13 cellular contexts compared by ENCODE assay signal in the genomic region with DNA sequence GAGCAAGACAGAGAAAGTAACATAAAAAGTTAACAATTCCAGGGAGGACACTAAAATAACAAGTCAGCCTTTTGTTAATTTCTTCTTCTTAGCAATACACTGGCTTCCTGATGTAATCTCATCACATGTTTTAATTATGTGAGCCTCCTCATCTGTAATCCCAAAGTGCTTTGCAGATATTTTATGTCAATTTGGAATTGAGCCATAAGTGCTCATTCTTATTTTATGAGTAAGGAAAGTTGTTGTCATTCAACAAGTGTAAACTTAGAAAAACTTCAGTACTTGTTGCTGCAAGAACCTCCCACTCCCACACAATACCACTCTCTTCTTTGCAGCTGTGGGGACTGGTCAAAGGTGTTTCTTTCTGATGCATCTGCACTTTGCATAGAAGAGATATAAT.
DNase-seq lines count a peak whose midpoint lies in the region; FAIRE-seq and TF ChIP-seq lines count a peak whose summit lies in the region.
"Had no signal": no experiment of that assay in that cellular context is flagged by ENCODE, and none has a peak within 500 bp of the region (broad histone marks: within the 10 kb centered on the region; RNA-seq: fewer than 3 reads in every experiment).

No MANE protein-coding gene starts in this region.

- H3K27ac ChIP-seq in HEK293 (ENCODE audit: extremely low read depth, low read depth, low read length) (no peak overlapping the region), uterus (no peak overlapping the region)
- H3K27ac ChIP-seq: hepatocyte had no signal

- H3K4me1 ChIP-seq in HEK293 (ENCODE audit: control insufficient read depth, insufficient read depth, low read length) (no peaks in the 10 kb centered on the region), uterus (no peaks in the 10 kb centered on the region)

- H3K27me3 ChIP-seq in bronchial epithelial cell (ENCODE audit: control insufficient read depth, insufficient read depth, low read length), result no peaks in the 10 kb centered on the region
- no peaks in the 10 kb centered on the region for H3K27me3 ChIP-seq in uterus
- H3K27me3 ChIP-seq: hepatocyte had no signal

- CTCF ChIA-PET in HEK293 (lab: Yijun Ruan, JAX), result no interaction called here

- TF ChIP-seq CTCF in HEK293 (tag by site-specific recombination; IDR thresholded peaks at IDR 0.05) (no peak), bronchial epithelial cell (IDR thresholded peaks at IDR 0.05; ENCODE audit: insufficient read depth, low read length, severe bottlenecking) (no peak), uterus (IDR thresholded peaks at IDR 0.05) (no peak), GM13977 (IDR thresholded peaks at IDR 0.05; ENCODE audit: extremely low read depth, insufficient read depth, missing control alignments) (no peak)

- intact Hi-C loops in uterus (cut with DNase I; ENCODE audit: low total_unique reads), result no loop called here

- in situ Hi-C loops in GM13977 (cut with MboI; ENCODE audit: low pct_unique_long_range_greater_than_20kb, low sequenced_read_pairs, unreplicated experiment), result no loop called here

- H3K4me3 ChIP-seq in HEK293 (ENCODE audit: low read depth, low read length) (no peak overlapping the region), bronchial epithelial cell (ENCODE audit: low read depth, low read length) (no peak overlapping the region), uterus (no peak overlapping the region)
- H3K4me3 ChIP-seq: hepatocyte, K562 had no signal

- DNase-seq in AG08395 (ENCODE audit: low spot score) (peak; percentile 6), bronchial epithelial cell (ENCODE audit: low read depth) (peak; percentile 81), kidney glomerular epithelial cell (lab: John Stamatoyannopoulos, UW) (peak; percentile 19), uterus (no peak), NAMALWA (ENCODE audit: low spot score) (no peak), GM13977 (ENCODE audit: low spot score) (no peak)
- no peak for DNase-seq in activated effector memory CD4-positive, alpha-beta T cell treated with Interleukin-2 at 50 U/mL for 16 hours
- DNase-seq: activated CD4-positive, alpha-beta T cell treated with anti-CD3 and anti-CD28 coated beads for 1 hour; naive thymus-derived CD4-positive, alpha-beta T cell; NCI-H345 had no signal

- H3K9me3 ChIP-seq in HEK293 (ENCODE audit: control insufficient read depth, insufficient read depth, low read depth, low read length) (no peaks in the 10 kb centered on the region), uterus (no peaks in the 10 kb centered on the region)

- POLR2A ChIA-PET in HEK293 (lab: Yijun Ruan, JAX), result no interaction called here

- H3K36me3 ChIP-seq in HEK293 (ENCODE audit: control insufficient read depth in 2 of 2, insufficient read depth in 1 of 2, low read length in 2 of 2), result no peaks in the 10 kb centered on the region
- H3K36me3 ChIP-seq in bronchial epithelial cell (ENCODE audit: control insufficient read depth, insufficient read depth, low read length), result no peaks in the 10 kb centered on the region
- H3K36me3 ChIP-seq in uterus, result no peaks in the 10 kb centered on the region

- FAIRE-seq in bronchial epithelial cell (lab: Jason Lieb, UNC), result no peak
- FAIRE-seq: K562 had no signal

- TF ChIP-seq POLR2A in uterus (IDR thresholded peaks at IDR 0.05), result no peak

TF ChIP-seq in HEK293, 187 proteins besides CTCF, POLR2A, EP300 and RAD21 (continues in another document):
- TF ChIP-seq, protein P1, sequence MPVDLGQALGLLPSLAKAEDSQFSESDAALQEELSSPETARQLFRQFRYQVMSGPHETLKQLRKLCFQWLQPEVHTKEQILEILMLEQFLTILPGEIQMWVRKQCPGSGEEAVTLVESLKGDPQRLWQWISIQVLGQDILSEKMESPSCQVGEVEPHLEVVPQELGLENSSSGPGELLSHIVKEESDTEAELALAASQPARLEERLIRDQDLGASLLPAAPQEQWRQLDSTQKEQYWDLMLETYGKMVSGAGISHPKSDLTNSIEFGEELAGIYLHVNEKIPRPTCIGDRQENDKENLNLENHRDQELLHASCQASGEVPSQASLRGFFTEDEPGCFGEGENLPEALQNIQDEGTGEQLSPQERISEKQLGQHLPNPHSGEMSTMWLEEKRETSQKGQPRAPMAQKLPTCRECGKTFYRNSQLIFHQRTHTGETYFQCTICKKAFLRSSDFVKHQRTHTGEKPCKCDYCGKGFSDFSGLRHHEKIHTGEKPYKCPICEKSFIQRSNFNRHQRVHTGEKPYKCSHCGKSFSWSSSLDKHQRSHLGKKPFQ (tag by site-specific recombination; IDR thresholded peaks at IDR 0.05), result peak; percentile 90
- TF ChIP-seq ZEB2 (tag by site-specific recombination; IDR thresholded peaks at IDR 0.05) (peak; percentile 75; the same call in 1 of the 2 replicates), OSR2 (tag by site-specific recombination; IDR thresholded peaks at IDR 0.05) (peak; percentile 78), ZNF366 (tag by site-specific recombination; conservative IDR thresholded peaks at IDR 0.05) (peak; percentile 54), FEZF1 (tag by site-specific recombination; IDR thresholded peaks at IDR 0.05) (peak; percentile 75), PRDM6 (tag by site-specific recombination; IDR thresholded peaks at IDR 0.05) (peak; percentile 94), TCF7L2 (IDR thresholded peaks at IDR 0.05; ENCODE audit: borderline replicate concordance, low read depth, low read length) (no peak)
- TF ChIP-seq, protein P2, sequence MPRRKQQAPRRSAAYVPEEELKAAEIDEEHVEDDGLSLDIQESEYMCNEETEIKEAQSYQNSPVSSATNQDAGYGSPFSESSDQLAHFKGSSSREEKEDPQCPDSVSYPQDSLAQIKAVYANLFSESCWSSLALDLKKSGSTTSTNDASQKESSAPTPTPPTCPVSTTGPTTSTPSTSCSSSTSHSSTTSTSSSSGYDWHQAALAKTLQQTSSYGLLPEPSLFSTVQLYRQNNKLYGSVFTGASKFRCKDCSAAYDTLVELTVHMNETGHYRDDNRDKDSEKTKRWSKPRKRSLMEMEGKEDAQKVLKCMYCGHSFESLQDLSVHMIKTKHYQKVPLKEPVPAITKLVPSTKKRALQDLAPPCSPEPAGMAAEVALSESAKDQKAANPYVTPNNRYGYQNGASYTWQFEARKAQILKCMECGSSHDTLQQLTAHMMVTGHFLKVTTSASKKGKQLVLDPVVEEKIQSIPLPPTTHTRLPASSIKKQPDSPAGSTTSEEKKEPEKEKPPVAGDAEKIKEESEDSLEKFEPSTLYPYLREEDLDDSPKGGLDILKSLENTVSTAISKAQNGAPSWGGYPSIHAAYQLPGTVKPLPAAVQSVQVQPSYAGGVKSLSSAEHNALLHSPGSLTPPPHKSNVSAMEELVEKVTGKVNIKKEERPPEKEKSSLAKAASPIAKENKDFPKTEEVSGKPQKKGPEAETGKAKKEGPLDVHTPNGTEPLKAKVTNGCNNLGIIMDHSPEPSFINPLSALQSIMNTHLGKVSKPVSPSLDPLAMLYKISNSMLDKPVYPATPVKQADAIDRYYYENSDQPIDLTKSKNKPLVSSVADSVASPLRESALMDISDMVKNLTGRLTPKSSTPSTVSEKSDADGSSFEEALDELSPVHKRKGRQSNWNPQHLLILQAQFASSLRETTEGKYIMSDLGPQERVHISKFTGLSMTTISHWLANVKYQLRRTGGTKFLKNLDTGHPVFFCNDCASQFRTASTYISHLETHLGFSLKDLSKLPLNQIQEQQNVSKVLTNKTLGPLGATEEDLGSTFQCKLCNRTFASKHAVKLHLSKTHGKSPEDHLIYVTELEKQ (tag by site-specific recombination; IDR thresholded peaks at IDR 0.05; ENCODE audit: borderline replicate concordance), result peak; percentile 48; the same call in 1 of the 2 replicates
- TF ChIP-seq, protein P3, sequence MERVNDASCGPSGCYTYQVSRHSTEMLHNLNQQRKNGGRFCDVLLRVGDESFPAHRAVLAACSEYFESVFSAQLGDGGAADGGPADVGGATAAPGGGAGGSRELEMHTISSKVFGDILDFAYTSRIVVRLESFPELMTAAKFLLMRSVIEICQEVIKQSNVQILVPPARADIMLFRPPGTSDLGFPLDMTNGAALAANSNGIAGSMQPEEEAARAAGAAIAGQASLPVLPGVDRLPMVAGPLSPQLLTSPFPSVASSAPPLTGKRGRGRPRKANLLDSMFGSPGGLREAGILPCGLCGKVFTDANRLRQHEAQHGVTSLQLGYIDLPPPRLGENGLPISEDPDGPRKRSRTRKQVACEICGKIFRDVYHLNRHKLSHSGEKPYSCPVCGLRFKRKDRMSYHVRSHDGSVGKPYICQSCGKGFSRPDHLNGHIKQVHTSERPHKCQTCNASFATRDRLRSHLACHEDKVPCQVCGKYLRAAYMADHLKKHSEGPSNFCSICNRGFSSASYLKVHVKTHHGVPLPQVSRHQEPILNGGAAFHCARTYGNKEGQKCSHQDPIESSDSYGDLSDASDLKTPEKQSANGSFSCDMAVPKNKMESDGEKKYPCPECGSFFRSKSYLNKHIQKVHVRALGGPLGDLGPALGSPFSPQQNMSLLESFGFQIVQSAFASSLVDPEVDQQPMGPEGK (tag by site-specific recombination; IDR thresholded peaks at IDR 0.05), result no peak

Comparison
In these comparisons a context has a peak if more than half of its experiments do, and no peak if none do; other contexts are left out.
1. DNase-seq: peak in AG08395 (single experiment), bronchial epithelial cell (single experiment) and kidney glomerular epithelial cell (single experiment); none in uterus (0 of 2), activated effector memory CD4-positive, alpha-beta T cell treated with Interleukin-2 at 50 U/mL for 16 hours (single experiment), NAMALWA (single experiment) and GM13977 (single experiment).